Comparison of ENCODE assay signal across 15 cellular contexts in the genomic region with DNA sequence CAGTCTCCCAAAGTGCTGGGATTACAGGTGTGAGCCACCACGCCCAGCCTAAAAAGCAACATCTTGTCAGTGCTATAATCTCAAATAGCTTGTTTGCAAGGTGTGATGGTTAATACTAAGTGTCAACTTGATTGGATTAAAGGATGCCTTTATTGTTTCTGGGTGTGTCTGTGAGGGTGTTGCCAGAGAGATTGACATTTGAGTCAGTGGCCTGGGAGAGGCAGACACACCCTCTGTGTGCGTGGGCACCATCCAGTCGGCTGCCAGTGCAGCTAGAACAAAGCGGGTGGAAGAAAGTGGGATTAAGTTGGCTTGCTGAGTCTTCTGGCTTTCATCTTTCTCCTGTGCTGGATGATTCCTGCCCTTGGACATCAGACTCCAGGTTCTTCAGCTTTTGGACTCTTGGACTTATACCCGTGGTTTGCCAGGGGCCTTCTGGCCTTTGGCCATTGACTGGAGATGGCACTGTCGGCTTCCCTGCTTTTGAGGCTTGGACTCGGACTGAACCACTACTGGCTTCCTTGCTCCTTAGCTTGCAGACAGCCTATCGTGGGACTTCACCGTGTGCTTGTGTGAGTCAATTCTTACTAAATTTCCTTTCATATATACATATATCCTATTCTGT.
"Had no signal": no experiment of that assay in that cellular context is flagged by ENCODE, and none has a peak within 500 bp of the region (broad histone marks: within the 10 kb centered on the region; RNA-seq: fewer than 3 reads in every experiment).

No MANE protein-coding gene starts in this region.

- H3K9me3 ChIP-seq: colonic mucosa, esophagus muscularis mucosa, right lobe of liver, suprapubic skin had no signal

- H3K27me3 Mint-ChIP-seq: activated CD8-positive, alpha-beta T cell treated with anti-CD3 and anti-CD28 coated beads for 36 hours; activated naive CD8-positive, alpha-beta T cell; stimulated activated naive CD8-positive, alpha-beta T cell treated with anti-CD3 and anti-CD28 coated beads, Interleukin-15, Interleukin-2, amounts not matched to agents 100 ng/mL and 50 ng/mL, for 24 hours had no signal

- ATAC-seq: activated CD8-positive, alpha-beta T cell treated with anti-CD3 and anti-CD28 coated beads for 36 hours; activated T-cell treated with anti-CD3 and anti-CD28 coated beads, Interleukin-2, amount 50 U/mL, for 72 hours had no signal

- H3K9me3 Mint-ChIP-seq: activated CD8-positive, alpha-beta T cell treated with anti-CD3 and anti-CD28 coated beads for 36 hours; mesothelial cell of epicardium had no signal

- H3K27ac Mint-ChIP-seq: activated CD8-positive, alpha-beta T cell treated with anti-CD3 and anti-CD28 coated beads for 36 hours; activated naive CD8-positive, alpha-beta T cell; activated T-cell treated with anti-CD3 and anti-CD28 coated beads, Interleukin-2, amount 50 U/mL, for 72 hours; mesothelial cell of epicardium; stimulated activated naive CD8-positive, alpha-beta T cell treated with anti-CD3 and anti-CD28 coated beads, Interleukin-15, Interleukin-2, amounts not matched to agents 100 ng/mL and 50 ng/mL, for 24 hours; T-helper 1 cell treated with Interleukin-12 subunit alpha and Interleukin-12 subunit beta and Interleukin-4 antibody, amounts not matched to agents 30 μg/mL and 1 μg/mL, for 36 hours had no signal

- DNase-seq: activated CD4-positive, alpha-beta T cell treated with anti-CD3 and anti-CD28 coated beads for 4 hours; activated CD8-positive, alpha-beta T cell treated with anti-CD3 and anti-CD28 coated beads for 36 hours; activated gamma-delta T cell treated with Interleukin-2 at 50 U/mL for 16 hours; activated T-cell treated with anti-CD3 and anti-CD28 coated beads, Interleukin-2, amount 50 U/mL, for 72 hours; amniotic stem cell; central memory CD4-positive, alpha-beta T cell; colonic mucosa; right lobe of liver; trophoblast cell had no signal

- H3K27me3 ChIP-seq: colonic mucosa, esophagus muscularis mucosa, right lobe of liver, suprapubic skin had no signal

- H3K27ac ChIP-seq: colonic mucosa, esophagus muscularis mucosa, right lobe of liver, suprapubic skin had no signal

- H3K4me3 ChIP-seq: colonic mucosa, esophagus muscularis mucosa, right lobe of liver, suprapubic skin had no signal

- H3K4me1 ChIP-seq: colonic mucosa, esophagus muscularis mucosa, suprapubic skin had no signal

- H3K4me3 Mint-ChIP-seq: activated CD8-positive, alpha-beta T cell treated with anti-CD3 and anti-CD28 coated beads for 36 hours; activated naive CD8-positive, alpha-beta T cell; activated T-cell treated with anti-CD3 and anti-CD28 coated beads, Interleukin-2, amount 50 U/mL, for 72 hours; mesothelial cell of epicardium; stimulated activated naive CD8-positive, alpha-beta T cell treated with anti-CD3 and anti-CD28 coated beads, Interleukin-15, Interleukin-2, amounts not matched to agents 100 ng/mL and 50 ng/mL, for 24 hours; T-helper 1 cell treated with Interleukin-12 subunit alpha and Interleukin-12 subunit beta and Interleukin-4 antibody, amounts not matched to agents 30 μg/mL and 1 μg/mL, for 36 hours had no signal
